1 cellular context compared by ENCODE assay signal in genomic region chr19:2249880-2250764, GRCh38.
TF ChIP-seq lines count a peak whose summit lies in the region.

No MANE protein-coding gene starts in this region.

TF ChIP-seq in GM23338, 12 proteins besides CTCF, POLR2A, EP300 and RAD21 (continued from another document):
- TF ChIP-seq ETS1 (IDR thresholded peaks at IDR 0.05) (no peak), CREB1 (CRISPR knock-in tag; IDR thresholded peaks at IDR 0.05; ENCODE audit: low read depth) (no peak), ZNF331 (CRISPR knock-in tag; IDR thresholded peaks at IDR 0.05; ENCODE audit: low read depth) (no peak), STAT1 (IDR thresholded peaks at IDR 0.05; ENCODE audit: unreplicated experiment) (no peak), NANOG (IDR thresholded peaks at IDR 0.05; ENCODE audit: borderline replicate concordance) (no peak), ZNF462 (CRISPR knock-in tag; IDR thresholded peaks at IDR 0.05) (no peak), JUNB (IDR thresholded peaks at IDR 0.05; ENCODE audit: unreplicated experiment) (no peak)
TF ChIP-seq in GM23338: peak in this region for 0.
